Comparison of ENCODE assay signal across 29 cellular contexts in the genomic region with DNA sequence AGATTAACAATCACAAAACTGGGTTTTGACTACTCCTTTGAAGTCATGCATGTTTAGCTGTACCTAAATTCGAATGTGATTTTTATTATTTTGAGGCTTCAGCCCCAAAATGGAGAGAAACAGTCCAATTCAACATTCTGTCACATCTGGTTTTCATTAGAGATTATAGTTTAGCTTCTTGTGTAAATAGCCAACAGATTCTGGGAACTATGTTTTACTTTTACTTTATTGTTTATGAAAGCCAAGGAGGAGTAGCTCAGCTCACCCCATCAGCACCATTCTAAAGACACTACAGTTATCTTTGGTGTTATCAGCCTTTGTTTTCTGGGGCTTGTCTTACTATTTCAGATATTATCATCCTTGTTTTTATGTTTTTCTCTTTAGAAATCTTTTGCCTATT.
DNase-seq lines count a peak whose midpoint lies in the region; ATAC-seq and TF ChIP-seq lines count a peak whose summit lies in the region.
"Had no signal": no experiment of that assay in that cellular context is flagged by ENCODE, and none has a peak within 500 bp of the region (broad histone marks: within the 10 kb centered on the region; RNA-seq: fewer than 3 reads in every experiment).

No MANE protein-coding gene starts in this region.

- in situ Hi-C loops in GM13977 (cut with MboI; ENCODE audit: low pct_unique_long_range_greater_than_20kb, low sequenced_read_pairs, unreplicated experiment): no loop called here

- no peak overlapping the region for H3K27ac ChIP-seq in AG04450 (ENCODE audit: low read depth, low read length)
- H3K27ac ChIP-seq: BLaER1, esophagus squamous epithelium, skin epidermis, uterus, WERI-Rb-1 had no signal

- POLR2A ChIA-PET in AG04450 (lab: Yijun Ruan, JAX): no interaction called here

- TF ChIP-seq CTCF in AG04450 (IDR thresholded peaks at IDR 0.05; ENCODE audit: low read depth, low read length): no peak
- TF ChIP-seq CTCF in GM13977 (IDR thresholded peaks at IDR 0.05; ENCODE audit: extremely low read depth, insufficient read depth, missing control alignments): no peak

- no peak overlapping the region for H3K4me3 ChIP-seq in AG04450 (ENCODE audit: low read depth, low read length)
- H3K4me3 ChIP-seq: BLaER1, esophagus squamous epithelium, skin epidermis, uterus had no signal

- peaks cover 0 to 9% of the 10 kb centered on the region in 2 donors for H3K9me3 Mint-ChIP-seq in activated naive CD4-positive, alpha-beta T cell treated with anti-CD3 and anti-CD28 coated beads, Interleukin-2, amount 50 U/mL, for 72 hours
- H3K9me3 Mint-ChIP-seq: dendritic cell treated with granulocyte-macrophage colony-stimulating factor and Interleukin-4, amounts not matched to agents 40 ng/mL and 50 ng/mL, for 4 days had no signal

- H3K9me3 ChIP-seq in AG04450 (ENCODE audit: control insufficient read depth, insufficient read depth, low read length): no peaks in the 10 kb centered on the region
- H3K9me3 ChIP-seq: BLaER1, esophagus squamous epithelium, uterus had no signal

- no peak for ATAC-seq in GM21367 (IDR thresholded peaks at IDR 0.05; ENCODE audit: unreplicated experiment)
- no peak for ATAC-seq in activated naive CD4-positive, alpha-beta T cell treated with anti-CD3 and anti-CD28 coated beads, Interleukin-2, amount 50 U/mL, for 72 hours
- ATAC-seq: naive thymus-derived CD8-positive, alpha-beta T cell; PC-3; Right ventricle myocardium inferior; stimulated activated naive CD8-positive, alpha-beta T cell treated with anti-CD3 and anti-CD28 coated beads, Interleukin-15, Interleukin-2, amounts not matched to agents 100 U/mL and 50 U/mL, for 24 hours had no signal

- CTCF ChIA-PET in AG04450 (lab: Charles Lee): no interaction called here

- peak; percentile 21 for DNase-seq in AG04450 (ENCODE audit: low read depth, low spot score)
- peak; percentile 15 for DNase-seq in H4 (ENCODE audit: low spot score)
- peak; percentile 42 for DNase-seq in brain pericyte (ENCODE audit: low read depth, low spot score)
- DNase-seq in fibroblast of the conjunctiva (ENCODE audit: low read depth): peak; percentile 32
- no peak for DNase-seq in DMS153 (lab: John Stamatoyannopoulos, UW)
- DNase-seq in GM13977 (ENCODE audit: low spot score): no peak
- no peak for DNase-seq in activated naive CD4-positive, alpha-beta T cell treated with anti-CD3 and anti-CD28 coated beads, Interleukin-2, amount 50 U/mL, for 72 hours (ENCODE audit: low spot score in 2 of 2)
- DNase-seq: 8988T; activated CD4-positive, alpha-beta T cell treated with anti-CD3 and anti-CD28 coated beads for 48 hours; activated naive CD4-positive, alpha-beta T cell treated with Interleukin-2 at 50 U/mL for 16 hours; activated T-cell treated with anti-CD3 and anti-CD28 coated beads, Interleukin-2, amount 50 U/mL, for 48 hours; amygdala; esophagus squamous epithelium; head of caudate nucleus; kidney; midbrain; MV-4-11; naive thymus-derived CD8-positive, alpha-beta T cell; NCI-H146; NCI-H510A; PC-3; stimulated activated naive CD8-positive, alpha-beta T cell treated with anti-CD3 and anti-CD28 coated beads, Interleukin-15, Interleukin-2, amounts not matched to agents 100 U/mL and 50 U/mL, for 24 hours; uterus; WERI-Rb-1 had no signal

- H3K36me3 Mint-ChIP-seq in activated naive CD4-positive, alpha-beta T cell treated with anti-CD3 and anti-CD28 coated beads, Interleukin-2, amount 50 U/mL, for 72 hours: no peaks in the 10 kb centered on the region
- H3K36me3 Mint-ChIP-seq: naive thymus-derived CD8-positive, alpha-beta T cell had no signal

- no peak overlapping the region for H3K27ac Mint-ChIP-seq in activated naive CD4-positive, alpha-beta T cell treated with anti-CD3 and anti-CD28 coated beads, Interleukin-2, amount 50 U/mL, for 72 hours
- H3K27ac Mint-ChIP-seq: dendritic cell treated with granulocyte-macrophage colony-stimulating factor and Interleukin-4, amounts not matched to agents 40 ng/mL and 50 ng/mL, for 4 days; naive thymus-derived CD8-positive, alpha-beta T cell had no signal

- H3K27me3 ChIP-seq in AG04450 (ENCODE audit: control insufficient read depth, insufficient read depth, low read length): no peaks in the 10 kb centered on the region
- H3K27me3 ChIP-seq: BLaER1, esophagus squamous epithelium, uterus had no signal

Comparison
In these comparisons a context has a peak if more than half of its experiments do, and no peak if none do; other contexts are left out.
1. DNase-seq: peak in AG04450 (single experiment), H4 (single experiment), brain pericyte (single experiment) and fibroblast of the conjunctiva (single experiment); none in DMS153 (single experiment), GM13977 (single experiment) and activated naive CD4-positive, alpha-beta T cell treated with anti-CD3 and anti-CD28 coated beads, Interleukin-2, amount 50 U/mL, for 72 hours (0 of 2).